ENCODE assay signal across 14 cellular contexts in genomic region chr19:51480590-51480989, GRCh38. TPM values are rescaled to one million over a fixed set of nuclear protein-coding genes. Genes with fewer than 3 reads are reported as not detected.
DNase-seq lines count a peak whose midpoint lies in the region; ATAC-seq and TF ChIP-seq lines count a peak whose summit lies in the region.
"Had no signal": no experiment of that assay in that cellular context is flagged by ENCODE, and none has a peak within 500 bp of the region (broad histone marks: within the 10 kb centered on the region; RNA-seq: fewer than 3 reads in every experiment).

No MANE protein-coding gene starts in this region.

- CTCF ChIA-PET in HCT116 (lab: Charles Lee), result interaction anchor here (1.5 kb wide), 1 partner anchor 8 kb away, joined by 4 read pairs; no protein-coding TSS in a partner anchor

- RAD21 ChIA-PET in HCT116 (lab: Charles Lee; ENCODE audit: low non-redundant PET in 1 of 2, low total read pairs in 2 of 2, uncharacterized antibody in 2 of 2, unreplicated experiment in 2 of 2), result no interaction called here

- H3K79me2 ChIP-seq in HCT116 (ENCODE audit: insufficient read depth, low read length), result no peaks in the 10 kb centered on the region

- no peaks in the 10 kb centered on the region for H3K36me3 ChIP-seq in HCT116 (ENCODE audit: control insufficient read depth in 1 of 2, insufficient read depth in 2 of 2, low read length in 2 of 2)

- BruUV-seq in HCT116 (replicated peaks; lab: Mats Ljungman, UMichigan), result no TSS peak

- no peaks in the 10 kb centered on the region for H4K20me1 ChIP-seq in HCT116 (ENCODE audit: insufficient read depth)

- H3K4me1 ChIP-seq in HCT116 (ENCODE audit: control insufficient read depth in 1 of 2, insufficient read depth in 2 of 2, low read length in 2 of 2), result peaks cover 0 to 2% of the 10 kb centered on the region in 2 experiments; a peak in 1 of 4 replicates

- TF ChIP-seq CTCF in HCT116 (IDR thresholded peaks at IDR 0.05 in 2 of 3, conservative IDR thresholded peaks at IDR 0.05 in 1 of 3; ENCODE audit: borderline replicate concordance in 1 of 3, insufficient read depth in 1 of 3, low read depth in 2 of 3, low read length in 2 of 3), result no peak

- peaks cover 8% of the 10 kb centered on the region; the same call in 1 of the 2 replicates for H3K27me3 ChIP-seq in HCT116 (ENCODE audit: insufficient read depth, low read length)

- H3K27ac ChIP-seq in HCT116 (ENCODE audit: low read depth, low read length), result no peak overlapping the region
- H3K27ac ChIP-seq: epithelial cell of prostate had no signal

- H3K9me2 ChIP-seq in HCT116 (ENCODE audit: insufficient read depth), result no peaks in the 10 kb centered on the region

- TF ChIP-seq RAD21 in HCT116 (IDR thresholded peaks at IDR 0.05; ENCODE audit: low read depth), result no peak

- H3K4me2 ChIP-seq in HCT116 (ENCODE audit: low read length), result no peak overlapping the region

- POLR2A ChIA-PET in HCT116 (lab: Charles Lee), result no interaction called here

- no peak overlapping the region for H2AFZ ChIP-seq in HCT116 (ENCODE audit: low read depth, low read length, poor library complexity, severe bottlenecking)

- no peak overlapping the region for H3K4me3 ChIP-seq in HCT116 (replicated peaks in 1 of 2; ENCODE audit: low read depth in 1 of 2, low read length in 2 of 2)

- intact Hi-C loops in HCT116 (cut with micrococcal nuclease), result no loop called here

- ATAC-seq in HCT116 (0 out of 2 replicates have a peak, but pooled peaks have one; percentile 32), SK-N-SH treated with all-trans-retinoic acid at 6 μM for 48 hours (peak; percentile 58; the same call in 2 of the 3 replicates), GM21717 (IDR thresholded peaks at IDR 0.05; ENCODE audit: unreplicated experiment) (no peak), HG02840 (IDR thresholded peaks at IDR 0.05; ENCODE audit: low FRiP score, unreplicated experiment) (no peak)
- ATAC-seq: naive thymus-derived CD8-positive, alpha-beta T cell had no signal

- H3K9me3 ChIP-seq in HCT116 (ENCODE audit: control insufficient read depth in 1 of 2, insufficient read depth in 1 of 2, low read depth in 1 of 2, low read length in 2 of 2), result no peaks in the 10 kb centered on the region

- no peak overlapping the region for H3K9ac ChIP-seq in HCT116 (ENCODE audit: low read length)

- DNase-seq in COLO829 (ENCODE audit: low spot score) (peak; percentile 21), HCT116 (ENCODE audit: low read depth, low spot score) (no peak), islet precursor cell (peak; percentile 71), OCI-M2 (lab: John Stamatoyannopoulos, UW; ENCODE audit: unreplicated experiment) (no peak), GM03348 (ENCODE audit: low spot score) (no peak)
- DNase-seq: amygdala; CD8-positive, alpha-beta memory T cell; naive thymus-derived CD8-positive, alpha-beta T cell; NCI-H446 had no signal

- no peak for TF ChIP-seq POLR2A in HCT116 (IDR thresholded peaks at IDR 0.05; ENCODE audit: borderline replicate concordance, extremely low read depth, insufficient read depth, insufficient read length)

TF ChIP-seq in HCT116, 20 proteins besides CTCF, POLR2A, EP300 and RAD21:
- TF ChIP-seq, protein P1, sequence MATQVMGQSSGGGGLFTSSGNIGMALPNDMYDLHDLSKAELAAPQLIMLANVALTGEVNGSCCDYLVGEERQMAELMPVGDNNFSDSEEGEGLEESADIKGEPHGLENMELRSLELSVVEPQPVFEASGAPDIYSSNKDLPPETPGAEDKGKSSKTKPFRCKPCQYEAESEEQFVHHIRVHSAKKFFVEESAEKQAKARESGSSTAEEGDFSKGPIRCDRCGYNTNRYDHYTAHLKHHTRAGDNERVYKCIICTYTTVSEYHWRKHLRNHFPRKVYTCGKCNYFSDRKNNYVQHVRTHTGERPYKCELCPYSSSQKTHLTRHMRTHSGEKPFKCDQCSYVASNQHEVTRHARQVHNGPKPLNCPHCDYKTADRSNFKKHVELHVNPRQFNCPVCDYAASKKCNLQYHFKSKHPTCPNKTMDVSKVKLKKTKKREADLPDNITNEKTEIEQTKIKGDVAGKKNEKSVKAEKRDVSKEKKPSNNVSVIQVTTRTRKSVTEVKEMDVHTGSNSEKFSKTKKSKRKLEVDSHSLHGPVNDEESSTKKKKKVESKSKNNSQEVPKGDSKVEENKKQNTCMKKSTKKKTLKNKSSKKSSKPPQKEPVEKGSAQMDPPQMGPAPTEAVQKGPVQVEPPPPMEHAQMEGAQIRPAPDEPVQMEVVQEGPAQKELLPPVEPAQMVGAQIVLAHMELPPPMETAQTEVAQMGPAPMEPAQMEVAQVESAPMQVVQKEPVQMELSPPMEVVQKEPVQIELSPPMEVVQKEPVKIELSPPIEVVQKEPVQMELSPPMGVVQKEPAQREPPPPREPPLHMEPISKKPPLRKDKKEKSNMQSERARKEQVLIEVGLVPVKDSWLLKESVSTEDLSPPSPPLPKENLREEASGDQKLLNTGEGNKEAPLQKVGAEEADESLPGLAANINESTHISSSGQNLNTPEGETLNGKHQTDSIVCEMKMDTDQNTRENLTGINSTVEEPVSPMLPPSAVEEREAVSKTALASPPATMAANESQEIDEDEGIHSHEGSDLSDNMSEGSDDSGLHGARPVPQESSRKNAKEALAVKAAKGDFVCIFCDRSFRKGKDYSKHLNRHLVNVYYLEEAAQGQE (IDR thresholded peaks at IDR 0.05; ENCODE audit: low read depth), result peak; percentile 84
- TF ChIP-seq, protein P2, sequence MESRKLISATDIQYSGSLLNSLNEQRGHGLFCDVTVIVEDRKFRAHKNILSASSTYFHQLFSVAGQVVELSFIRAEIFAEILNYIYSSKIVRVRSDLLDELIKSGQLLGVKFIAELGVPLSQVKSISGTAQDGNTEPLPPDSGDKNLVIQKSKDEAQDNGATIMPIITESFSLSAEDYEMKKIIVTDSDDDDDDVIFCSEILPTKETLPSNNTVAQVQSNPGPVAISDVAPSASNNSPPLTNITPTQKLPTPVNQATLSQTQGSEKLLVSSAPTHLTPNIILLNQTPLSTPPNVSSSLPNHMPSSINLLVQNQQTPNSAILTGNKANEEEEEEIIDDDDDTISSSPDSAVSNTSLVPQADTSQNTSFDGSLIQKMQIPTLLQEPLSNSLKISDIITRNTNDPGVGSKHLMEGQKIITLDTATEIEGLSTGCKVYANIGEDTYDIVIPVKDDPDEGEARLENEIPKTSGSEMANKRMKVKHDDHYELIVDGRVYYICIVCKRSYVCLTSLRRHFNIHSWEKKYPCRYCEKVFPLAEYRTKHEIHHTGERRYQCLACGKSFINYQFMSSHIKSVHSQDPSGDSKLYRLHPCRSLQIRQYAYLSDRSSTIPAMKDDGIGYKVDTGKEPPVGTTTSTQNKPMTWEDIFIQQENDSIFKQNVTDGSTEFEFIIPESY (IDR thresholded peaks at IDR 0.05; ENCODE audit: extremely low read depth, insufficient replicate concordance, low read length), result no peak

TF ChIP-seq in SK-N-SH treated with all-trans-retinoic acid at 6 μM for 48 hours, 23 proteins besides CTCF, POLR2A, EP300 and RAD21:
- no peak for TF ChIP-seq CSDC2 (CRISPR knock-in tag; IDR thresholded peaks at IDR 0.05)
- TF ChIP-seq ZC3H10 (CRISPR knock-in tag; IDR thresholded peaks at IDR 0.05), result no peak
- no peak for TF ChIP-seq ESRRG (CRISPR knock-in tag; IDR thresholded peaks at IDR 0.05)
- TF ChIP-seq BACH2 (CRISPR knock-in tag; IDR thresholded peaks at IDR 0.05; ENCODE audit: borderline replicate concordance), result no peak
- TF ChIP-seq ISL1 (CRISPR knock-in tag; IDR thresholded peaks at IDR 0.05), result no peak
- TF ChIP-seq SNAI2 (CRISPR knock-in tag; IDR thresholded peaks at IDR 0.05), result no peak
- TF ChIP-seq TOX (CRISPR knock-in tag; IDR thresholded peaks at IDR 0.05; ENCODE audit: borderline replicate concordance), result no peak
- no peak for TF ChIP-seq TSHZ2 (CRISPR knock-in tag; IDR thresholded peaks at IDR 0.05)

RNA-seq across cellular contexts. Expression of gene CEACAM18, which starts 2.3 kb away (rescaled TPM):
- not detected for total RNA-seq in HCT116 (2021; ENCODE audit: unreplicated experiment)
- not detected in 2 replicates for polyA plus RNA-seq in HCT116 (2012)
- total RNA-seq: CD8-positive, alpha-beta memory T cell; naive thymus-derived CD8-positive, alpha-beta T cell; SK-MEL-5 had no signal
- polyA plus RNA-seq: CD8-positive, alpha-beta memory T cell; naive thymus-derived CD8-positive, alpha-beta T cell had no signal

RNA-seq across cellular contexts. Expression of gene SIGLEC12, which starts 21.0 kb away (rescaled TPM):
- total RNA-seq in HCT116 (2021; ENCODE audit: unreplicated experiment), result not detected
- polyA plus RNA-seq in HCT116 (2012), result not detected in 2 replicates
- total RNA-seq: naive thymus-derived CD8-positive, alpha-beta T cell; SK-MEL-5 had no signal

RNA-seq across cellular contexts. Expression of gene SIGLEC8, which starts 22.3 kb away (rescaled TPM):
- not detected for total RNA-seq in HCT116 (2021; ENCODE audit: unreplicated experiment)
- not detected in 2 replicates for polyA plus RNA-seq in HCT116 (2012)
- total RNA-seq: CD8-positive, alpha-beta memory T cell; naive thymus-derived CD8-positive, alpha-beta T cell; SK-MEL-5 had no signal
- polyA plus RNA-seq: CD8-positive, alpha-beta memory T cell; naive thymus-derived CD8-positive, alpha-beta T cell had no signal

RNA-seq across cellular contexts. Expression of gene SIGLEC6, which starts 50.9 kb away (rescaled TPM):
- not detected for total RNA-seq in HCT116 (2021; ENCODE audit: unreplicated experiment)
- polyA plus RNA-seq in HCT116 (2012), result not detected in 2 replicates
- total RNA-seq: CD8-positive, alpha-beta memory T cell; SK-MEL-5 had no signal
- polyA plus RNA-seq: CD8-positive, alpha-beta memory T cell; naive thymus-derived CD8-positive, alpha-beta T cell had no signal

Comparison
In these comparisons a context has a peak if more than half of its experiments do, and no peak if none do; other contexts are left out.
1. DNase-seq: peak in COLO829 (single experiment) and islet precursor cell (single experiment); none in HCT116 (single experiment), OCI-M2 (single experiment) and GM03348 (single experiment).
2. ATAC-seq: peak in HCT116 (single experiment) and SK-N-SH treated with all-trans-retinoic acid at 6 μM for 48 hours (single experiment); none in GM21717 (single experiment) and HG02840 (single experiment).